1 cellular context compared by ENCODE assay signal in the genomic region with DNA sequence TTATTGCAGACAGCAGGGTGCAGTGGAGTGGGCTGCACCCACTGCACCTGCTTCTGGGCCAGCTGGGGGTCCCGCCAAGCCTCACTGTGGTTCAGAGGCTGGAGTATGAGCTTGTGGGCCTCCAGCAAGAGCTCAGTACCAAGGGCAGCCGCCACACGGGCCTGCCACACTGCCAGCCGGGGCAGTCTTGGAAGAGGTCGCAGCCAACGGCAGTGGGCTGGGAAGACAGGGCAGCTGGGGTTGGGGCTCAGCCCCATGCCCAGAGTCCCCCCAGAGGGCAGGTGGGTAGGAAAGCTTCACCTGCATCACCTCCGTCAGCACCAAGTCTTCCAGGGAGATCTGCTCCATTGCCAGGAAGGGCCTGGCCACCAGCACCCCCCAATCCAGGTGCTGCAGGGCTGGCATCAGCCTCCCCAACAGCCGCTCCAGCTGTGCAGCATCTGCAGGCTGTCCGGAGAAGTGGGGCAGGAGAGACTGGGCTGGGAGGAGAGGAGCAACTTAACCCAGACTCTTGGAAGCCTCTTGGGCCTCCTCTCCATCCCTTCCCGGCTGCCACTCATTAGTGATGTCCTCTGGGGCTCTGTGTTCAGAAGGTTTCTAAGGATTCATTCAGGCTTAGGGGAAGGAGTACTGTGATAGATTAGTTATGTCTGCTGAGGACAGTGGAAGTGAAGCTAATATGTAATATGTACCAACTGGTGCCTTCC.
TF ChIP-seq lines count a peak whose summit lies in the region.

No MANE protein-coding gene starts in this region.

TF ChIP-seq in H1, 55 proteins besides CTCF, POLR2A, EP300 and RAD21:
- TF ChIP-seq KDM5A (IDR thresholded peaks at IDR 0.05; ENCODE audit: low read length) (no peak), TBP (IDR thresholded peaks at IDR 0.05; ENCODE audit: low read depth, low read length) (no peak), YY1 (IDR thresholded peaks at IDR 0.05; ENCODE audit: low read depth, low read length) (no peak), EZH2 (IDR thresholded peaks at IDR 0.05; ENCODE audit: low read depth, low read length, severe bottlenecking) (no peak)
